Comparison of ENCODE assay signal across 23 cellular contexts in genomic region chr7:39682042-39682441, GRCh38. TPM values are rescaled to one million over a fixed set of nuclear protein-coding genes. Genes with fewer than 3 reads are reported as not detected.
A peak's percentile ranks its signal among the peaks of the same experiment; 100 is the strongest.
DNase-seq lines count a peak whose midpoint lies in the region; ATAC-seq, FAIRE-seq and TF ChIP-seq lines count a peak whose summit lies in the region.
"Had no signal": no experiment of that assay in that cellular context is flagged by ENCODE, and none has a peak within 500 bp of the region (broad histone marks: within the 10 kb centered on the region; RNA-seq: fewer than 3 reads in every experiment).

No MANE protein-coding gene starts in this region.

- no peak overlapping the region for H3K14ac ChIP-seq in mesenchymal stem cell (ENCODE audit: low read length in 2 of 2)

- no peak overlapping the region for H2AK5ac ChIP-seq in mesenchymal stem cell (ENCODE audit: low read length, severe bottlenecking)

- peaks cover 42% of the 10 kb centered on the region for H3K4me1 Mint-ChIP-seq in astrocyte (ENCODE audit: low read depth, unreplicated experiment)

- H4K20me1 ChIP-seq in astrocyte (ENCODE audit: insufficient read depth, low read length) = peaks cover 78% of the 10 kb centered on the region

- peaks cover 18% of the 10 kb centered on the region for H3K79me1 ChIP-seq in mesenchymal stem cell (replicated peaks; ENCODE audit: low read length, poor library complexity, severe bottlenecking)

- peaks cover 5% of the 10 kb centered on the region for H3K36me3 Mint-ChIP-seq in astrocyte (ENCODE audit: low read depth, unreplicated experiment)

- H4K91ac ChIP-seq in mesenchymal stem cell (ENCODE audit: low read length) = no peak overlapping the region

- no peak for TF ChIP-seq CTCF in astrocyte (IDR thresholded peaks at IDR 0.05; ENCODE audit: insufficient read depth, low read depth, low read length)

- FAIRE-seq in astrocyte (lab: Jason Lieb, UNC) = no peak
- FAIRE-seq: A204.1, G401.6, HepG2, RCC 7860 had no signal

- no peak overlapping the region for H2BK15ac ChIP-seq in mesenchymal stem cell (ENCODE audit: low read depth, poor library complexity, severe bottlenecking)

- no peak overlapping the region for H3K4me3 ChIP-seq in astrocyte (ENCODE audit: insufficient read depth, low read depth, low read length)
- no peak overlapping the region for H3K4me3 ChIP-seq in mesenchymal stem cell (ENCODE audit: insufficient read depth in 1 of 2, low read depth in 1 of 2, low read length in 2 of 2)
- H3K4me3 ChIP-seq: SK-N-MC had no signal

- H3K36me3 ChIP-seq in astrocyte (ENCODE audit: insufficient read depth, low read length) (no peaks in the 10 kb centered on the region), mesenchymal stem cell (ENCODE audit: control insufficient read depth in 1 of 2, insufficient read depth in 2 of 2, low read depth in 1 of 2, low read length in 2 of 2) (no peaks in the 10 kb centered on the region)

- no peak overlapping the region for H2BK120ac ChIP-seq in mesenchymal stem cell (ENCODE audit: low read depth, low read length)

- H3K27me3 ChIP-seq in astrocyte (ENCODE audit: insufficient read depth, low read length) (no peaks in the 10 kb centered on the region), mesenchymal stem cell (ENCODE audit: control insufficient read depth in 1 of 2, insufficient read depth in 1 of 2, low read length in 2 of 2) (no peaks in the 10 kb centered on the region)

- H3K4ac ChIP-seq in mesenchymal stem cell (ENCODE audit: low read depth in 1 of 2, low read length in 2 of 2) = no peak overlapping the region

- H3K4me1 ChIP-seq in astrocyte (ENCODE audit: insufficient read depth, low read length) (peaks cover 18% of the 10 kb centered on the region), mesenchymal stem cell (ENCODE audit: control insufficient read depth, insufficient read depth, low read depth, low read length) (peaks cover 4% of the 10 kb centered on the region)

- H2BK5ac ChIP-seq in mesenchymal stem cell (ENCODE audit: low read depth, low read length, poor library complexity, severe bottlenecking) = no peak overlapping the region

- H3K9me3 ChIP-seq in astrocyte (ENCODE audit: insufficient read depth, low read depth, low read length) = no peaks in the 10 kb centered on the region
- no peaks in the 10 kb centered on the region for H3K9me3 ChIP-seq in mesenchymal stem cell (ENCODE audit: control insufficient read depth, low read length)

- H2BK12ac ChIP-seq in mesenchymal stem cell (ENCODE audit: low read length in 2 of 2) = peak overlapping the region in 1 of 2 experiments; percentile 21

- ATAC-seq in Right ventricle myocardium superior (ENCODE audit: poor library complexity) = peak; percentile 22
- no peak for ATAC-seq in Right ventricle myocardium inferior
- ATAC-seq in GM18520 (IDR thresholded peaks at IDR 0.05; ENCODE audit: unreplicated experiment) = no peak
- ATAC-seq: HepG2 had no signal

- intact Hi-C loops in Right ventricle myocardium superior (cut with DNase I) (loop anchor here (10.0 kb wide), 1 partner anchor 57 kb away; the partner anchor contains the start of gene RALA), Right ventricle myocardium inferior (cut with DNase I) (loop anchor here (5.0 kb wide), 1 partner anchor 60 kb away; the partner anchor contains the start of gene RALA)

- H3K27ac ChIP-seq in astrocyte (ENCODE audit: low read depth, low read length) = no peak overlapping the region
- no peak overlapping the region for H3K27ac ChIP-seq in mesenchymal stem cell (ENCODE audit: low read length, poor library complexity, severe bottlenecking)
- H3K27ac ChIP-seq: KMS-11, SK-N-MC had no signal

- H3K18ac ChIP-seq in mesenchymal stem cell (ENCODE audit: low read depth in 1 of 2, low read length in 2 of 2) = peak overlapping the region; percentile 28 to 54

- H3K79me2 ChIP-seq in astrocyte (ENCODE audit: insufficient read depth, low read length) = peaks cover 80% of the 10 kb centered on the region

- no peak overlapping the region for H4K8ac ChIP-seq in mesenchymal stem cell (ENCODE audit: low read length)

- WGBS in mesenchymal stem cell = 97% methylated on average over 3 of the region's 3 CpGs

- H3K23ac ChIP-seq in mesenchymal stem cell (ENCODE audit: low read length in 2 of 2) = no peak overlapping the region

- no peak for DNase-seq in Right ventricle myocardium superior
- DNase-seq in Right ventricle myocardium inferior (ENCODE audit: missing footprints) = no peak
- DNase-seq in DMS 273 (lab: John Stamatoyannopoulos, UW; ENCODE audit: unreplicated experiment) = peak; percentile 26
- no peak for DNase-seq in astrocyte (ENCODE audit: low read depth)
- DNase-seq in mesenchymal stem cell = no peak
- no peak for DNase-seq in NCI-H128 (lab: John Stamatoyannopoulos, UW; ENCODE audit: unreplicated experiment)
- DNase-seq in GF-D8 (lab: John Stamatoyannopoulos, UW) = no peak
- DNase-seq: DND-41; MV-4-11; NCI-H1417; NCI-H187; NCI-H2107; NCI-H510A; NCI-H748 treated with DMSO at 0.1 percent for 48 hours; NK-92 treated with Interleukin-12 subunit alpha and Interleukin-12 subunit beta, amount 100 ng/mL, for 24 hours; SHP77 had no signal

- H3K4me2 ChIP-seq in astrocyte (ENCODE audit: low read length) (no peak overlapping the region), mesenchymal stem cell (ENCODE audit: low read length, poor library complexity, severe bottlenecking) (no peak overlapping the region)
- H3K4me2 ChIP-seq: KMS-11 had no signal

- peak overlapping the region; percentile 69 for H3K4me3 Mint-ChIP-seq in astrocyte (ENCODE audit: unreplicated experiment)

- H2AFZ ChIP-seq in astrocyte (ENCODE audit: low read depth, low read length) (no peak overlapping the region), mesenchymal stem cell (ENCODE audit: low read depth, low read length) (no peak overlapping the region)

- H3K27me3 Mint-ChIP-seq in astrocyte (ENCODE audit: low read depth, unreplicated experiment) = no peaks in the 10 kb centered on the region

- peaks cover 2% of the 10 kb centered on the region for H3K9me3 Mint-ChIP-seq in astrocyte (ENCODE audit: unreplicated experiment)

- H3K9ac ChIP-seq in astrocyte (ENCODE audit: low read length) (no peak overlapping the region), mesenchymal stem cell (ENCODE audit: low read length) (no peak overlapping the region)
- H3K9ac ChIP-seq: KMS-11 had no signal

- H3K27ac Mint-ChIP-seq in astrocyte (ENCODE audit: unreplicated experiment) = peak overlapping the region; percentile 30

RNA-seq across cellular contexts. Expression of gene RALA, which starts 58.7 kb away (rescaled TPM):
- total RNA-seq in Right ventricle myocardium superior (38.0 TPM), Right ventricle myocardium inferior (35.7 TPM), astrocyte (68.6 and 70.2 TPM in 2 replicates)
- 51.2 TPM for polyA plus RNA-seq in mesenchymal stem cell (2013, experiment 1 of 2)
- 54.6 TPM for polyA plus RNA-seq in mesenchymal stem cell (2013, experiment 2 of 2)
